Comparison of ENCODE assay signal across 8 cellular contexts in genomic region chr12:54294152-54294913, GRCh38. TPM values are rescaled to one million over a fixed set of nuclear protein-coding genes. Genes with fewer than 3 reads are reported as not detected.
DNase-seq lines count a peak whose midpoint lies in the region; ATAC-seq and TF ChIP-seq lines count a peak whose summit lies in the region.

No MANE protein-coding gene starts in this region.

- H3K27ac ChIP-seq in VCaP (no peak overlapping the region), left lung (peak overlapping the region in 1 of 2 donors; percentile 86)

- H3K9me3 ChIP-seq in left lung = no peaks in the 10 kb centered on the region

- H3K4me3 ChIP-seq in left lung = peak overlapping the region in 1 of 2 donors; percentile 21

- peaks cover 0 to 39% of the 10 kb centered on the region in 2 donors for H3K36me3 ChIP-seq in left lung

- intact Hi-C loops in left lung (cut with DNase I) = loop anchor here in 1 of 2 donors (10.0 kb wide), 1 partner anchor 70 kb away; the partner anchor contains the start of gene GPR84

- peak; percentile 78 for TF ChIP-seq CTCF in VCaP (conservative IDR thresholded peaks at IDR 0.05)
- TF ChIP-seq CTCF in left lung (IDR thresholded peaks at IDR 0.05) = peak; percentile 61 to 84

- H3K27me3 ChIP-seq in left lung = peaks cover 0 to 9% of the 10 kb centered on the region in 2 donors

- DNase-seq in NCI-H2081 (lab: John Stamatoyannopoulos, UW) (peak; percentile 35 to 37), NCI-H2081 treated with DMSO at 0.1 percent for 48 hours (lab: John Stamatoyannopoulos, UW) (no peak), left lung (peak; percentile 60 to 89)
- DNase-seq in central memory CD4-positive, alpha-beta T cell = peak; percentile 33
- DNase-seq in stimulated activated CD8-positive, alpha-beta memory T cell treated with anti-CD3 and anti-CD28 coated beads, Interleukin-2, amount 100 ng/mL, for 48 hours (ENCODE audit: low read depth in 2 of 2) = peak; percentile 44

- peaks cover 0 to 83% of the 10 kb centered on the region in 2 donors for H3K4me1 ChIP-seq in left lung

- peak; percentile 90 for ATAC-seq in left lung
- no peak for ATAC-seq in HG02852 (IDR thresholded peaks at IDR 0.05; ENCODE audit: unreplicated experiment)

- TF ChIP-seq EP300 in Ishikawa (IDR thresholded peaks at IDR 0.05; ENCODE audit: borderline replicate concordance) = no peak

- peak; percentile 98 for TF ChIP-seq RAD21 in Ishikawa (IDR thresholded peaks at IDR 0.05; ENCODE audit: low read depth)

TF ChIP-seq in Ishikawa, 13 proteins besides CTCF, POLR2A, EP300 and RAD21:
- TF ChIP-seq USF1 (IDR thresholded peaks at IDR 0.05) (no peak), TEAD4 (IDR thresholded peaks at IDR 0.05) (no peak), TCF12 (IDR thresholded peaks at IDR 0.05; ENCODE audit: low read depth) (peak; percentile 25; the same call in 1 of the 2 replicates)

RNA-seq across cellular contexts. Expression of gene NFE2, which starts 6.5 kb away (rescaled TPM):
- 10 to 100 TPM in 1 of 2 donors, 1 to 10 TPM in 1; 2.9 to 21.3 TPM for total RNA-seq in left lung

RNA-seq across cellular contexts. Expression of gene HNRNPA1, which starts 13.8 kb away (rescaled TPM):
- total RNA-seq in left lung = 100 to 1,000 TPM; 652 to 783 TPM

RNA-seq across cellular contexts. Expression of gene CBX5, which starts 14.4 kb away (rescaled TPM):
- 10 to 100 TPM; 69.8 to 72.2 TPM for total RNA-seq in left lung

RNA-seq across cellular contexts. Expression of gene COPZ1, which starts 30.6 kb away (rescaled TPM):
- 100 to 1,000 TPM; 157 to 184 TPM for total RNA-seq in left lung
